7 cellular contexts compared by ENCODE assay signal in the genomic region with DNA sequence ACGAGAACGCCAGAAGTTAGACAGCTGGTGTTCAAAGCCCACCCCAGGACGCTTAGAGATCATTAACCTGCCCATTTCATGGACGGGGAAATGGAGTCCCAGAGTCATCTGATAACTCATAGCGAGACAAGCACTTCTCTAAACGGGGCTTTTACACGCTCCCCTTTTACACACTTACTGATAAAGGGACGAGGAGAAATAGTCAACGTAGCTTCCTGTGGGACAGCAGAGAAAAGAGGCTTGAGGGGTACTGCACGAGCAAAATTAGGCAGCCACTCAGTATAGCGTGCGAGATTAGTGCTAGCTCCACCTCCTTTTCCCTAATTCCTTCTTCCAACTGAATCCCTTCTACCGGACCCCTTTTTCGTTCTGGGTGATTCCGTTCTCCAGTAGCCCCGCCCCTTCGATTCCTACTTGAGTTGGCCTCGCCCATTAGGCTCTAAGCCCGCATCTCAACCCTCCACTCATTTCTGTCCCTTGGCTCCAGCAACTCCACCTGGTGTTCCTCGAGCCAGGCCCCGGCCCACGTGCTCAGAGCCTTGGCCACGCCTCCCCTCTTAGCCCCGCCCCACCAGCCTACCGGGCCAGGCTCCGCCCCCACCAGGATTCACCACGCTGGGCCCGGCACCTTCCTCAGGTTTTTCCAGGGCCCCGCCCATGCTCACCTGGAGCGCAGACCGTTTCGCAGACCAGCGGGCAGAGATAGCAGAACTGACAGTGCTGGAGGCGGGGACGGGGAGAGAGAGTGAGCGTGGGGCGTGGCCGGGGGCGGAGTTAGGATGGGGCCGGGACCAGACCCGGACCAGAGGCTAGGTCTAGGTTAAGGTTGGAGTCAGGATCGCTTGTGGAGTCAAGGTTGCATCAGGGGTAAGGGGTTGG. TPM values are rescaled to one million over a fixed set of nuclear protein-coding genes. Genes with fewer than 3 reads are reported as not detected.
DNase-seq lines count a peak whose midpoint lies in the region; FAIRE-seq and TF ChIP-seq lines count a peak whose summit lies in the region.

No MANE protein-coding gene starts in this region.

- peak; percentile 92 for FAIRE-seq in TTC549 (lab: Jason Lieb, UNC)

- TF ChIP-seq CTCF in endothelial cell (IDR thresholded peaks at IDR 0.05; ENCODE audit: unreplicated experiment): no peak

- peak overlapping the region; percentile 89; the same call in 1 of the 2 replicates for H3K9ac ChIP-seq in ES-I3 (ENCODE audit: low read depth, low read length)
- peak overlapping the region; percentile 75 to 82 for H3K9ac ChIP-seq in mucosa of rectum (ENCODE audit: low read depth in 1 of 2, low read length in 2 of 2)

- peaks cover 24% of the 10 kb centered on the region for H3K4me1 Mint-ChIP-seq in endothelial cell (ENCODE audit: unreplicated experiment)

- peaks cover 17% of the 10 kb centered on the region for H3K36me3 Mint-ChIP-seq in endothelial cell (ENCODE audit: low read depth, unreplicated experiment)

- no peaks in the 10 kb centered on the region for H3K9me3 Mint-ChIP-seq in endothelial cell (ENCODE audit: unreplicated experiment)

- H3K9me3 ChIP-seq in ES-I3 (ENCODE audit: control insufficient read depth, insufficient read depth, low read length) (no peaks in the 10 kb centered on the region), mucosa of rectum (ENCODE audit: control insufficient read depth in 2 of 2, low read length in 2 of 2) (no peaks in the 10 kb centered on the region)

- peak overlapping the region; percentile 93 to 97 for H3K27ac ChIP-seq in mucosa of rectum (ENCODE audit: low read depth in 2 of 2, low read length in 2 of 2)

- H3K4me3 ChIP-seq in mucosa of rectum (ENCODE audit: low read length in 2 of 2): peak overlapping the region; percentile 88 to 93

- no peaks in the 10 kb centered on the region for H3K27me3 ChIP-seq in mucosa of rectum (ENCODE audit: control insufficient read depth in 2 of 2, insufficient read depth in 2 of 2, low read length in 2 of 2)

- H3K4me1 ChIP-seq in ES-I3 (ENCODE audit: insufficient read depth, low read length) (peaks cover 13% of the 10 kb centered on the region; the same call in 1 of the 2 replicates), mucosa of rectum (ENCODE audit: control insufficient read depth in 2 of 2, insufficient read depth in 2 of 2, low read length in 2 of 2) (peaks cover 27 to 33% of the 10 kb centered on the region in 2 donors)

- no peak overlapping the region for H3K27ac Mint-ChIP-seq in endothelial cell (ENCODE audit: unreplicated experiment)

- H3K4me3 Mint-ChIP-seq in endothelial cell (ENCODE audit: unreplicated experiment): peak overlapping the region; percentile 47

- peaks cover 19% of the 10 kb centered on the region for H3K27me3 Mint-ChIP-seq in endothelial cell (ENCODE audit: unreplicated experiment)

- peak; percentile 11 for DNase-seq in NCI-H1092 treated with DMSO at 0.1 percent for 48 hours (lab: John Stamatoyannopoulos, UW)
- DNase-seq in endothelial cell (ENCODE audit: low spot score): peak; percentile 58
- no peak for DNase-seq in mesenteric fat pad (ENCODE audit: low spot score)
- DNase-seq in AML-193 (lab: John Stamatoyannopoulos, UW): no peak

- H3K36me3 ChIP-seq in ES-I3 (ENCODE audit: insufficient read depth, low read length): no peaks in the 10 kb centered on the region
- no peaks in the 10 kb centered on the region for H3K36me3 ChIP-seq in mucosa of rectum (ENCODE audit: control insufficient read depth in 2 of 2, insufficient read depth in 2 of 2, low read length in 2 of 2)

RNA-seq across cellular contexts. Expression of gene HRC, which starts 3.6 kb away (rescaled TPM):
- total RNA-seq in endothelial cell (ENCODE audit: unreplicated experiment): 0.72 TPM
- total RNA-seq in mesenteric fat pad: 1.3 TPM

RNA-seq across cellular contexts. Expression of gene TRPM4, which starts 6.0 kb away (rescaled TPM):
- 75.3 TPM for total RNA-seq in endothelial cell (ENCODE audit: unreplicated experiment)
- total RNA-seq in mesenteric fat pad: 17.0 TPM

RNA-seq across cellular contexts. Expression of gene PPFIA3, which starts 32.2 kb away (rescaled TPM):
- 19.7 TPM for total RNA-seq in endothelial cell (ENCODE audit: unreplicated experiment)
- total RNA-seq in mesenteric fat pad: 3.1 TPM

RNA-seq across cellular contexts. Expression of gene C19orf73, which starts 32.6 kb away (rescaled TPM):
- total RNA-seq in endothelial cell (ENCODE audit: unreplicated experiment): 0.51 TPM
- total RNA-seq in mesenteric fat pad: not detected

RNA-seq across cellular contexts. Expression of gene LIN7B, which starts 37.4 kb away (rescaled TPM):
- total RNA-seq in endothelial cell (ENCODE audit: unreplicated experiment) (5.8 TPM), mesenteric fat pad (4.2 TPM)

Comparison
In these comparisons a context has a peak if more than half of its experiments do, and no peak if none do; other contexts are left out.
1. DNase-seq: peak in NCI-H1092 treated with DMSO at 0.1 percent for 48 hours (single experiment) and endothelial cell (single experiment); none in mesenteric fat pad (single experiment) and AML-193 (0 of 2).